ENCODE assay signal across 13 cellular contexts in the genomic region with DNA sequence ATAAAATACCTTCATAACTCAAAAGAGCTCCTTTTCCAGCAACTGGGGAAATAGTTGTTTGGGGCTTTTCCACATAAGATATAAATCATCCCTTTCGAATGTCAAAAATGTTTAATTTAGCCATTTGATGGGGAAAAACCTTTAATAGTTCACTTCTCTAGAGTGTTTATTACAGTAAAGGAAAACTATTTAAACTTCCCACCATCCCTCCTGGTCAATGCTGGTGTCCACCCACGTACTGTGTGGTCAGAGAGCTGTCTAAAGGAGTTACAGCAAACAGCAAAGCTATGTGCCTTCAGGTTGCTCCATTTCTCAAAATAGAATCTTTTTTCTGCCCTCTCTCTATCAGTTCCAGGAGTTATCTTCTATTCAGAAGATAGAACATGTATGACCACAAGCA. TPM values are rescaled to one million over a fixed set of nuclear protein-coding genes. Genes with fewer than 3 reads are reported as not detected.
DNase-seq lines count a peak whose midpoint lies in the region; ATAC-seq and TF ChIP-seq lines count a peak whose summit lies in the region.
"Had no signal": no experiment of that assay in that cellular context is flagged by ENCODE, and none has a peak within 500 bp of the region (broad histone marks: within the 10 kb centered on the region; RNA-seq: fewer than 3 reads in every experiment).

No MANE protein-coding gene starts in this region.

- DNase-seq in right cardiac atrium (no peak), cardiac septum (ENCODE audit: low spot score) (no peak), adrenal gland (no peak), kidney glomerular epithelial cell (lab: John Stamatoyannopoulos, UW) (peak; percentile 72), upper lobe of right lung (no peak)
- DNase-seq: AML-193; effector CD8-positive, alpha-beta T cell; occipital lobe; Peyer's patch had no signal

- H3K27ac ChIP-seq in right cardiac atrium (ENCODE audit: low read length) (peak overlapping the region; percentile 37), adrenal gland (peak overlapping the region in 3 of 5 donors; percentile 0 to 31 (median 21)), upper lobe of right lung (no peak overlapping the region)
- H3K27ac ChIP-seq: Peyer's patch had no signal

- H3K4me3 ChIP-seq in right cardiac atrium (ENCODE audit: low read length), result no peak overlapping the region
- H3K4me3 ChIP-seq in adrenal gland, result no peak overlapping the region
- no peak overlapping the region for H3K4me3 ChIP-seq in upper lobe of right lung
- H3K4me3 ChIP-seq: Peyer's patch, tibial nerve had no signal

- TF ChIP-seq CTCF in adrenal gland (IDR thresholded peaks at IDR 0.05) (no peak), upper lobe of right lung (IDR thresholded peaks at IDR 0.05) (no peak)

- H3K36me3 ChIP-seq in adrenal gland (replicated peaks in 1 of 2), result no peaks in the 10 kb centered on the region
- no peaks in the 10 kb centered on the region for H3K36me3 ChIP-seq in upper lobe of right lung
- H3K36me3 ChIP-seq: Peyer's patch, tibial nerve had no signal

- 71% methylated on average over 2 of the region's 2 CpGs for WGBS in right cardiac atrium
- 58 to 74% (median 62%) methylated on average over 2 of the region's 2 CpGs for WGBS in adrenal gland, 4 donors

- H3K27me3 ChIP-seq in right cardiac atrium (ENCODE audit: control insufficient read depth, insufficient read depth), result no peaks in the 10 kb centered on the region
- no peaks in the 10 kb centered on the region for H3K27me3 ChIP-seq in adrenal gland
- no peaks in the 10 kb centered on the region for H3K27me3 ChIP-seq in upper lobe of right lung
- H3K27me3 ChIP-seq: Peyer's patch, tibial nerve had no signal

- H3K4me1 ChIP-seq in right cardiac atrium (ENCODE audit: control insufficient read depth, insufficient read depth, low read length) (peaks cover 7% of the 10 kb centered on the region), adrenal gland (replicated peaks in 1 of 2) (peaks cover 54 to 85% of the 10 kb centered on the region in 2 donors), upper lobe of right lung (peaks cover 95% of the 10 kb centered on the region)

- TF ChIP-seq POLR2A in adrenal gland (IDR thresholded peaks at IDR 0.05), result no peak

- H3K9me3 ChIP-seq in right cardiac atrium (ENCODE audit: control insufficient read depth, low read length) (no peaks in the 10 kb centered on the region), adrenal gland (replicated peaks in 1 of 3) (no peaks in the 10 kb centered on the region), upper lobe of right lung (no peaks in the 10 kb centered on the region)
- H3K9me3 ChIP-seq: Peyer's patch, tibial nerve had no signal

- intact Hi-C loops in right cardiac atrium (cut with DNase I), result no loop called here
- intact Hi-C loops in cardiac septum (cut with DNase I), result loop anchor here (5.0 kb wide), 2 partner anchors 33 to 52 kb away; partner anchors contain the start of gene KANSL1
- intact Hi-C loops in adrenal gland (cut with DNase I), result no loop called here
- intact Hi-C loops in upper lobe of right lung (cut with DNase I), result no loop called here

- ATAC-seq in right cardiac atrium, result no peak
- ATAC-seq in upper lobe of right lung, result peak; percentile 64
- ATAC-seq in HG02981 (IDR thresholded peaks at IDR 0.05; ENCODE audit: unreplicated experiment), result no peak
- no peak for ATAC-seq in GM21367 (IDR thresholded peaks at IDR 0.05; ENCODE audit: unreplicated experiment)
- no peak for ATAC-seq in HG03378 (IDR thresholded peaks at IDR 0.05; ENCODE audit: unreplicated experiment)

RNA-seq across cellular contexts. Expression of gene KANSL1, which starts 33.5 kb away (rescaled TPM):
- 10 to 100 TPM; 36.2 to 53.8 (median 43.7) TPM for total RNA-seq in right cardiac atrium
- polyA plus RNA-seq in right cardiac atrium, result 15.9 TPM
- 33.6 TPM for total RNA-seq in cardiac septum
- 10 to 100 TPM; 27.1 to 81.2 (median 67.5) TPM for total RNA-seq in adrenal gland
- 10 to 100 TPM; 23.2 to 34.3 (median 32.1) TPM for polyA plus RNA-seq in adrenal gland
- total RNA-seq in upper lobe of right lung, result 69.8 TPM
